In genomic region chr1:158691907-158692306, GRCh38 we compare ENCODE assay signal across 1 cellular context.
TF ChIP-seq lines count a peak whose summit lies in the region.

No MANE protein-coding gene starts in this region.

TF ChIP-seq in K562, 482 proteins besides CTCF, POLR2A, EP300 and RAD21 (continued from another document):
- TF ChIP-seq ZNF639 (CRISPR knock-in tag; conservative IDR thresholded peaks at IDR 0.05 in 1 of 2, IDR thresholded peaks at IDR 0.05 in 1 of 2) (no peak), TCFL5 (CRISPR knock-in tag; conservative IDR thresholded peaks at IDR 0.05) (no peak), MTF1 (CRISPR knock-in tag; IDR thresholded peaks at IDR 0.05; ENCODE audit: borderline replicate concordance) (no peak), DPF2 (IDR thresholded peaks at IDR 0.05) (peak; percentile 79), MEF2A (IDR thresholded peaks at IDR 0.05; ENCODE audit: control insufficient read depth, low read depth, low read length) (no peak), POLR2AphosphoS5 (IDR thresholded peaks at IDR 0.05; ENCODE audit: control insufficient read depth, insufficient read depth, low read depth, low read length) (peak; percentile 73; the same call in 1 of the 2 replicates), TCF7 (IDR thresholded peaks at IDR 0.05; ENCODE audit: borderline replicate concordance) (0 out of 2 replicates have a peak, but pooled peaks have one; percentile 52), SMARCE1 (IDR thresholded peaks at IDR 0.05) (peak; percentile 72; the same call in 1 of the 2 replicates), KLF13 (tag; IDR thresholded peaks at IDR 0.05; ENCODE audit: borderline replicate concordance, low read depth) (no peak), ZFP36 (IDR thresholded peaks at IDR 0.05; ENCODE audit: low read depth, low read length, partially characterized antibody) (no peak), CREBBP (IDR thresholded peaks at IDR 0.05; ENCODE audit: low read depth, low read length) (no peak), PHF8 (IDR thresholded peaks at IDR 0.05; ENCODE audit: borderline replicate concordance, low read length) (no peak), STAT5A (IDR thresholded peaks at IDR 0.05; ENCODE audit: borderline replicate concordance, low read length) (peak; percentile 49; the same call in 1 of the 2 replicates), JUNB (CRISPR knock-in tag; conservative IDR thresholded peaks at IDR 0.05) (no peak), ZNF79 (CRISPR knock-in tag; IDR thresholded peaks at IDR 0.05; ENCODE audit: low read depth) (no peak), PCBP2 (IDR thresholded peaks at IDR 0.05; ENCODE audit: low read depth, low read length, poor library complexity, severe bottlenecking) (no peak), TAF1 (IDR thresholded peaks at IDR 0.05; ENCODE audit: control insufficient read depth, extremely low read depth, insufficient read depth, low read length, severe bottlenecking) (no peak), MCM5 (IDR thresholded peaks at IDR 0.05; ENCODE audit: low read depth) (no peak), STAT5B (CRISPR knock-in tag; IDR thresholded peaks at IDR 0.05) (no peak)
